Comparison of ENCODE assay signal across 19 cellular contexts in genomic region chr1:3196577-3197245, GRCh38.
DNase-seq lines count a peak whose midpoint lies in the region; ATAC-seq and TF ChIP-seq lines count a peak whose summit lies in the region.
"Had no signal": no experiment of that assay in that cellular context is flagged by ENCODE, and none has a peak within 500 bp of the region (broad histone marks: within the 10 kb centered on the region; RNA-seq: fewer than 3 reads in every experiment).

No MANE protein-coding gene starts in this region.

- intact Hi-C loops in right cardiac atrium (cut with DNase I), result no loop called here

- H3K9ac ChIP-seq in BLaER1 (peak overlapping the region; percentile 48; the same call in 1 of the 2 replicates), skeletal muscle tissue (ENCODE audit: low read depth in 1 of 3, low read length in 3 of 3) (peak overlapping the region in 1 of 3 donors; percentile 8)

- H3K4me3 ChIP-seq in BLaER1 (peak overlapping the region; percentile 25; the same call in 1 of the 2 replicates), right cardiac atrium (ENCODE audit: low read length) (no peak overlapping the region), skeletal muscle tissue (ENCODE audit: low read length in 3 of 3) (no peak overlapping the region)
- H3K4me3 ChIP-seq: A549, GM12878 had no signal

- no peak for TF ChIP-seq CTCF in GM10266 (IDR thresholded peaks at IDR 0.05; ENCODE audit: control insufficient read depth, insufficient read depth, low read depth, missing control alignments)

- H3K36me3 ChIP-seq in BLaER1 (no peaks in the 10 kb centered on the region), skeletal muscle tissue (ENCODE audit: control insufficient read depth in 3 of 3, insufficient read depth in 3 of 3, low read length in 3 of 3) (no peaks in the 10 kb centered on the region)

- 75% methylated on average over 17 of the region's 17 CpGs for WGBS in right cardiac atrium

- DNase-seq in right cardiac atrium, result peak in 1 of 3 donors; percentile 30
- no peak for DNase-seq in GM10266 (ENCODE audit: extremely low spot score)
- no peak for DNase-seq in D341Med (ENCODE audit: low spot score)
- no peak for DNase-seq in DMS114 treated with DMSO at 0.1 percent for 48 hours (lab: John Stamatoyannopoulos, UW; ENCODE audit: unreplicated experiment)
- DNase-seq: Caco-2; CD4-positive, CD25-positive, alpha-beta regulatory T cell; H7; KG1; NCI-H1436; NCI-H2029; NCI-H2171 treated with DMSO at 0.1 percent for 48 hours; NCI-H774; PC-3 had no signal

- no peaks in the 10 kb centered on the region for H4K20me1 ChIP-seq in BLaER1

- peak overlapping the region; percentile 73 for H3K27ac ChIP-seq in BLaER1
- H3K27ac ChIP-seq in cingulate gyrus (ENCODE audit: low read depth, low read length), result peak overlapping the region; percentile 63
- H3K27ac ChIP-seq in right cardiac atrium (ENCODE audit: low read length), result no peak overlapping the region
- peak overlapping the region; percentile 40 for H3K27ac ChIP-seq in skeletal muscle tissue (ENCODE audit: low read depth, low read length)
- H3K27ac ChIP-seq: A549 had no signal

- peak overlapping the region; percentile 95 for H3K4me2 ChIP-seq in BLaER1
- H3K4me2 ChIP-seq: A549 had no signal

- H3K9me3 ChIP-seq in BLaER1 (no peaks in the 10 kb centered on the region), right cardiac atrium (ENCODE audit: control insufficient read depth, low read length) (no peaks in the 10 kb centered on the region), skeletal muscle tissue (ENCODE audit: control insufficient read depth in 3 of 3, low read length in 3 of 3) (no peaks in the 10 kb centered on the region)
- H3K9me3 ChIP-seq: A549, Caco-2 had no signal

- peaks cover 98% of the 10 kb centered on the region for H3K4me1 ChIP-seq in BLaER1
- H3K4me1 ChIP-seq in right cardiac atrium (ENCODE audit: control insufficient read depth, insufficient read depth, low read length), result no peaks in the 10 kb centered on the region
- H3K4me1 ChIP-seq in skeletal muscle tissue (ENCODE audit: control insufficient read depth in 3 of 3, insufficient read depth in 3 of 3, low read length in 3 of 3), result peaks cover 0 to 14% (median 4%) of the 10 kb centered on the region in 3 donors
- H3K4me1 ChIP-seq: A549 had no signal

- peaks cover 16% of the 10 kb centered on the region; the same call in 1 of the 2 replicates for H3K27me3 ChIP-seq in BLaER1
- H3K27me3 ChIP-seq in right cardiac atrium (ENCODE audit: control insufficient read depth, insufficient read depth), result no peaks in the 10 kb centered on the region
- H3K27me3 ChIP-seq in skeletal muscle tissue (ENCODE audit: control insufficient read depth in 3 of 3, insufficient read depth in 3 of 3, low read length in 3 of 3), result peaks cover 0 to 9% (median 2%) of the 10 kb centered on the region in 3 donors

- ATAC-seq in right cardiac atrium (peak; percentile 30 to 84), GM19328 (IDR thresholded peaks at IDR 0.05; ENCODE audit: unreplicated experiment) (no peak)
- ATAC-seq: A549, GM12878, PC-3 had no signal
